ENCODE assay signal across 18 cellular contexts in genomic region chr17:4872786-4873185, GRCh38. TPM values are rescaled to one million over a fixed set of nuclear protein-coding genes. Genes with fewer than 3 reads are reported as not detected.
DNase-seq lines count a peak whose midpoint lies in the region; TF ChIP-seq lines count a peak whose summit lies in the region.
"Had no signal": no experiment of that assay in that cellular context is flagged by ENCODE, and none has a peak within 500 bp of the region (broad histone marks: within the 10 kb centered on the region; RNA-seq: fewer than 3 reads in every experiment).

No MANE protein-coding gene starts in this region.

- CTCF ChIA-PET in RWPE1 (lab: Yijun Ruan, JAX) = interaction anchor here (0.6 to 1.0 kb wide), 2 partner anchors 8 to 83 kb away, joined by 3 to 6 read pairs; no protein-coding TSS in a partner anchor

- DNase-seq in ELF-1 (ENCODE audit: low read depth, low spot score) = peak; percentile 24
- no peak for DNase-seq in RWPE1 (ENCODE audit: low spot score)
- DNase-seq in hypothalamus (lab: John Stamatoyannopoulos, UW) = peak in 33 of 51 donors; percentile 11 to 63 (median 30)
- peak; percentile 44 for DNase-seq in osteoblast (ENCODE audit: insufficient read length, low spot score, missing footprints)
- DNase-seq in stimulated activated naive CD4-positive, alpha-beta T cell (lab: John Stamatoyannopoulos, UW) = no peak
- no peak for DNase-seq in NCI-H187 treated with DMSO at 0.1 percent for 48 hours (lab: John Stamatoyannopoulos, UW)
- no peak for DNase-seq in NCI-H69 (lab: John Stamatoyannopoulos, UW)
- DNase-seq: activated CD4-positive, alpha-beta T cell treated with anti-CD3 and anti-CD28 coated beads for 48 hours; activated naive CD8-positive, alpha-beta T cell treated with anti-CD3 and anti-CD28 coated beads for 36 hours; activated T-cell treated with anti-CD3 and anti-CD28 coated beads for 4 hours; DMS79; foreskin melanocyte; NCI-H1694 treated with DMSO at 0.1 percent for 48 hours; NCI-H510A; SHP77 treated with DMSO at 0.1 percent for 48 hours had no signal

- POLR2A ChIA-PET in RWPE1 (lab: Yijun Ruan, JAX; ENCODE audit: low non-redundant PET) = no interaction called here

- H3K27ac ChIP-seq in RWPE1 = peak overlapping the region; percentile 58
- H3K27ac ChIP-seq in osteoblast (ENCODE audit: low read depth, low read length) = no peak overlapping the region
- H3K27ac ChIP-seq: BLaER1, cardiac muscle cell had no signal

- no peaks in the 10 kb centered on the region for H3K27me3 ChIP-seq in osteoblast (ENCODE audit: insufficient read depth, low read length)
- H3K27me3 ChIP-seq: BLaER1, cardiac muscle cell had no signal

- no peak overlapping the region for H2AFZ ChIP-seq in osteoblast (ENCODE audit: low read length)

- H3K4me2 ChIP-seq in osteoblast (ENCODE audit: insufficient read depth, low read length) = no peak overlapping the region
- H3K4me2 ChIP-seq: BLaER1 had no signal

- H3K9me3 ChIP-seq in osteoblast (ENCODE audit: low read depth, low read length) = no peaks in the 10 kb centered on the region
- H3K9me3 ChIP-seq: BLaER1 had no signal

- peaks cover 10% of the 10 kb centered on the region for H3K79me2 ChIP-seq in osteoblast (ENCODE audit: insufficient read depth, low read length)

- H3K36me3 ChIP-seq in osteoblast (ENCODE audit: insufficient read depth, low read length) = no peaks in the 10 kb centered on the region
- H3K36me3 ChIP-seq: cardiac muscle cell had no signal

- no peak overlapping the region for H3K4me3 ChIP-seq in osteoblast (ENCODE audit: insufficient read depth, low read length)
- H3K4me3 ChIP-seq: BLaER1, cardiac muscle cell had no signal

- TF ChIP-seq CTCF in RWPE1 (conservative IDR thresholded peaks at IDR 0.05; ENCODE audit: low read depth) (no peak), osteoblast (IDR thresholded peaks at IDR 0.05; ENCODE audit: extremely low read depth, low read depth, low read length) (no peak)

- peaks cover 30% of the 10 kb centered on the region for H4K20me1 ChIP-seq in osteoblast (ENCODE audit: insufficient read depth, low read length)

- no peaks in the 10 kb centered on the region for H3K4me1 ChIP-seq in osteoblast (ENCODE audit: insufficient read depth, low read length)

RNA-seq across cellular contexts. Expression of gene C17orf107, which starts 26.6 kb away (rescaled TPM):
- 4.0 and 5.3 TPM in 2 replicates for total RNA-seq in osteoblast

RNA-seq across cellular contexts. Expression of gene CHRNE, which starts 30.1 kb away (rescaled TPM):
- 1.4 and 1.8 TPM in 2 replicates for total RNA-seq in osteoblast

RNA-seq across cellular contexts. Expression of gene MINK1, which starts 39.6 kb away (rescaled TPM):
- total RNA-seq in osteoblast = 34.4 and 35.9 TPM in 2 replicates

RNA-seq across cellular contexts. Expression of gene GP1BA, which starts 59.3 kb away (rescaled TPM):
- total RNA-seq in osteoblast = not detected in 2 replicates
- total RNA-seq: activated naive CD8-positive, alpha-beta T cell treated with anti-CD3 and anti-CD28 coated beads for 36 hours; cardiac muscle cell; subcutaneous adipose tissue had no signal

Comparison
In these comparisons a context has a peak if more than half of its experiments do, and no peak if none do; other contexts are left out.
1. DNase-seq: peak in ELF-1 (single experiment), hypothalamus (33 of 51) and osteoblast (single experiment); none in RWPE1 (single experiment), stimulated activated naive CD4-positive, alpha-beta T cell (0 of 6), NCI-H187 treated with DMSO at 0.1 percent for 48 hours (single experiment) and NCI-H69 (single experiment).